1 cellular context compared by ENCODE assay signal in the genomic region with DNA sequence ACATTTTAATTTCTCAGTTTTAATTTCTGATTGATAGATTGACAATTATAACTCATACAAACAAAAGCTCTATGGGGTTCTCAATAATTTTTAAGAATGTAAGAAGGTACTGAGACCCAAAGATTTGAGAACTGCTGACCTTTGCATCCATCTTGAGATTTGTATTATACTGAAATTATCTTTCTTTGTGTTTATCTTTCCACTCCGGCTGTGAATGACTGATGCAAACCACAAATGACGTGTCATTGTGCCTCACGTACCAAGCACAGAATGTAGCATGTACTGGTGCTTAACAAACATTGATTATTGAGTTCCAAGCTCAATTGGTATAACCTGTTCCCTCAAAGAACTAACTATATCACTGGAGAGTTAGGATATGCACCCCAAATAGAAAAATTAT.
TF ChIP-seq lines count a peak whose summit lies in the region.

No MANE protein-coding gene starts in this region.

TF ChIP-seq in H1, 55 proteins besides CTCF, POLR2A, EP300 and RAD21:
- no peak for TF ChIP-seq E2F6 (IDR thresholded peaks at IDR 0.05)
- no peak for TF ChIP-seq MAX (IDR thresholded peaks at IDR 0.05)
- no peak for TF ChIP-seq BRCA1 (IDR thresholded peaks at IDR 0.05; ENCODE audit: low read depth, low read length)
- no peak for TF ChIP-seq EGR1 (IDR thresholded peaks at IDR 0.05; ENCODE audit: borderline replicate concordance, low read depth, low read length)
- no peak for TF ChIP-seq POLR2AphosphoS5 (IDR thresholded peaks at IDR 0.05; ENCODE audit: low read depth, low read length)
- TF ChIP-seq SIX5 (IDR thresholded peaks at IDR 0.05; ENCODE audit: low read depth, low read length) = no peak
- TF ChIP-seq POU5F1 (IDR thresholded peaks at IDR 0.05; ENCODE audit: low read depth, low read length) = no peak
- no peak for TF ChIP-seq CEBPB (IDR thresholded peaks at IDR 0.05; ENCODE audit: low read depth, low read length)
- TF ChIP-seq JUND (IDR thresholded peaks at IDR 0.05; ENCODE audit: low read length) = no peak
